In the genomic region with DNA sequence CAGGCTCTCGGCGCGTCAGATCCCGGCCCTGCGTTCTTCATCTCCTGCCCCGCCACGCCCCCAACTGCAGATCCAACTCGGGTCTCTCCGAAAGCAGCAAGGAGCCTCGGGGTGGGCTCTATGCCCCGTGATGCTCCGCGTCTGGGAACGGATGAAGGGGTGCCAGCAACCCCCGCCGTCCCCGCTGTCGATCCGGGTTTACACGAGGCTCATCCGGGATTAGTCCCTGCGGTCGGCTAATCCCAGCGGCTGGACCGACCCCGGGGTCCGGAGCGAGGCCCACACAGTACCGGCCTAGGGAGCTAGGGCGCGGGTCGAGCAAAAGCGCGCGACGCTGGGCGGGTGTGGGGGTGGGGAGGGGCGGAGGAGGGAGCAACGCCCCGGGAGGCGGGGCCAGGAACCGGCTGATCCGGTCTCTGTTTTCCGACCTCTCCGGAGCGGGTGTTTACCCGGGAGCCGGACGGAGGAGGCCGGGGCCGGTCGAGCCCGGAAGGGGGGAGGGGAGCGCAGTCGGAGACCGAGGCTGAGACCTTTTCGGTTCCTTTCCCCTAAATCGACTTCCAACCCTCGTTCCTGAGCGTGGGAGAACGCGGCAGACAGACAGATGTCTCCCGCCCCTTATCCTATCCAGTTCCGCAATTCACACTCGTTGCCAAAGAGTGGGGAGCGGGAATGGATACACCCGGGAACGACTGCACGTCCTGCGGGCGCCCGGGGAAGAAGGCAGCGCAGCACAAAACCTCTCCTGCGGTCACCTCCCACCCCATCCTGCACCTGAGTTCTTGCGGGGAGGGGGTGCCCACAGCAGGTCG, we compare ENCODE assay signal across 1 cellular context.
TF ChIP-seq lines count a peak whose summit lies in the region.

No MANE protein-coding gene starts in this region.

TF ChIP-seq in K562, 482 proteins besides CTCF, POLR2A, EP300 and RAD21 (continued from another document):
- TF ChIP-seq, protein P1, sequence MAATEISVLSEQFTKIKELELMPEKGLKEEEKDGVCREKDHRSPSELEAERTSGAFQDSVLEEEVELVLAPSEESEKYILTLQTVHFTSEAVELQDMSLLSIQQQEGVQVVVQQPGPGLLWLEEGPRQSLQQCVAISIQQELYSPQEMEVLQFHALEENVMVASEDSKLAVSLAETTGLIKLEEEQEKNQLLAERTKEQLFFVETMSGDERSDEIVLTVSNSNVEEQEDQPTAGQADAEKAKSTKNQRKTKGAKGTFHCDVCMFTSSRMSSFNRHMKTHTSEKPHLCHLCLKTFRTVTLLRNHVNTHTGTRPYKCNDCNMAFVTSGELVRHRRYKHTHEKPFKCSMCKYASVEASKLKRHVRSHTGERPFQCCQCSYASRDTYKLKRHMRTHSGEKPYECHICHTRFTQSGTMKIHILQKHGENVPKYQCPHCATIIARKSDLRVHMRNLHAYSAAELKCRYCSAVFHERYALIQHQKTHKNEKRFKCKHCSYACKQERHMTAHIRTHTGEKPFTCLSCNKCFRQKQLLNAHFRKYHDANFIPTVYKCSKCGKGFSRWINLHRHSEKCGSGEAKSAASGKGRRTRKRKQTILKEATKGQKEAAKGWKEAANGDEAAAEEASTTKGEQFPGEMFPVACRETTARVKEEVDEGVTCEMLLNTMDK (IDR thresholded peaks at IDR 0.05; ENCODE audit: borderline replicate concordance, insufficient read depth, low read depth, low read length, poor library complexity, severe bottlenecking) = peak; percentile 23
